2 cellular contexts compared by ENCODE assay signal in the genomic region with DNA sequence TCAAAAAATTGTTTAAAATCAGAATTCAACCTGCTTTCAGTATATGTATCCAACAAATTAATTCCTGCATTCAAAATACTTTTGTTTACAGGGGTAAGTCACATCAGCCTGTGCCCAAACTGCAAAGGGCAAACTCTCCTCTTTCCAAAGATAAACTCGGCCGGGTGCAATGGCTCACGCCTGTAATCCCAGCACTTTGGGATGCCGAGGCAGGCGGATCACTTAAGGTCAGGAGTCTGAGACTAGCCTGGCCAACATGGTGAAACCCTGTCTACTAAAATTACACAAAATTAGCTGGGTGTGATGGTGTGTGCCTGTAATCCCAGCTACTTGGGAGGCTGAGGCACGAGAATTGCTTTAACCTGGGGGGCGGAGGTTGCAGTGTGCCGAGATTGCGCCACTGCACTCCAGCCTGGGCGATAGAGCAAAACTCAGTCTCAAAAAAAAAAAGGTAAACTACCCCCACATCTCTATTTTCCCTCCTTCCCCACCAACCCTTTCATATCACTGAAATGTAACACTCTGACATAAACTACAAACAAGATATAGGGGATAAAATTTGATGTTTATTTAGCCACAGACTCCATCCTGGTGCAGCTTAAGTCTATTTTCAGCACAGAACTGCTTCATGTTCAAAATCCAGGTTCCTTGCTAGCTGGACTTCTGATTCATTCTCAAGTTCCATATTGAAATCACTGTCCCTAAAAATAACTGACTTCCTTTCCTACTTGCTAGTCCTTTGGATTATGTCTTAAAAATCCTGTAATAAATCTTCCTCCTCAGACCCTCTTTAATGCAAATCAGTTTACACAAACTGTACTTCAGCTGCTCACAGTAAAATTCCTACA.
TF ChIP-seq lines count a peak whose summit lies in the region.

No MANE protein-coding gene starts in this region.

TF ChIP-seq in GM23338, 12 proteins besides CTCF, POLR2A, EP300 and RAD21 (continues in another document):
- TF ChIP-seq REST (IDR thresholded peaks at IDR 0.05; ENCODE audit: unreplicated experiment) (no peak), JUNB (IDR thresholded peaks at IDR 0.05; ENCODE audit: unreplicated experiment) (no peak), STAT1 (IDR thresholded peaks at IDR 0.05; ENCODE audit: unreplicated experiment) (no peak), ZNF462 (CRISPR knock-in tag; IDR thresholded peaks at IDR 0.05) (no peak), POLR2AphosphoS5 (IDR thresholded peaks at IDR 0.05; ENCODE audit: low read depth) (no peak), ZNF114 (CRISPR knock-in tag; IDR thresholded peaks at IDR 0.05) (no peak), ZNF331 (CRISPR knock-in tag; IDR thresholded peaks at IDR 0.05; ENCODE audit: low read depth) (no peak), NANOG (IDR thresholded peaks at IDR 0.05; ENCODE audit: borderline replicate concordance) (no peak)

TF ChIP-seq in H1, 55 proteins besides CTCF, POLR2A, EP300 and RAD21:
- TF ChIP-seq CHD7 (IDR thresholded peaks at IDR 0.05; ENCODE audit: insufficient replicate concordance, low read length) (no peak), CTBP2 (IDR thresholded peaks at IDR 0.05; ENCODE audit: borderline replicate concordance, insufficient read depth, insufficient read length, low read length) (no peak), EGR1 (IDR thresholded peaks at IDR 0.05; ENCODE audit: borderline replicate concordance, low read depth, low read length) (no peak), TAF7 (optimal IDR thresholded peaks at IDR 0.05; ENCODE audit: borderline replicate concordance, low read depth, low read length) (no peak), TEAD4 (IDR thresholded peaks at IDR 0.05; ENCODE audit: low read depth, low read length) (no peak), RFX5 (IDR thresholded peaks at IDR 0.05; ENCODE audit: borderline replicate concordance, low read depth, low read length) (no peak), RNF2 (IDR thresholded peaks at IDR 0.05; ENCODE audit: borderline replicate concordance, low read depth, low read length, missing control alignments, poor library complexity, severe bottlenecking) (no peak)
